Comparison of ENCODE assay signal across 25 cellular contexts in the genomic region with DNA sequence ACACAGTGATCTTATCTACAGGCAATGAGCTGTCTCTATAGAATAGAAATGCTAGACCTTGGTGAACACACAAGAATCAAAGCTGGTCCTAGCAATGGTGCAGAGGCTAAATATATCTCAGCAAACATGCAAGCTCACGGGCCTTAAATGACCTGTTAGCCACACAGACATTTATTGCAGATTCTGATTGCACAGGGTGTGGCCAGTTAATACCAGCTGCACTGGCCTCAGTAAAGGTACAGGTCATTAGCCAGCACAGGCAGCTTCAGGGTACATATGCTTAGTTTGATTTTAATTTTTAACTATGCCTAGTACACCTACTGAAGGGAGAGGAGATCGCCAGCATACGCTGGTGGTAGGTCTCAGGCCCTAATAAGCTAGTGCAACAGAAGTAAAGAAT.
DNase-seq lines count a peak whose midpoint lies in the region; ATAC-seq, FAIRE-seq and TF ChIP-seq lines count a peak whose summit lies in the region.
"Had no signal": no experiment of that assay in that cellular context is flagged by ENCODE, and none has a peak within 500 bp of the region (broad histone marks: within the 10 kb centered on the region; RNA-seq: fewer than 3 reads in every experiment).

No MANE protein-coding gene starts in this region.

- POLR2A ChIA-PET in RWPE1 (lab: Yijun Ruan, JAX; ENCODE audit: low non-redundant PET): no interaction called here

- CTCF ChIA-PET in RWPE1 (lab: Yijun Ruan, JAX): interaction anchor here (0.6 kb wide), 2 partner anchors 19 to 1151 kb away, joined by 3 read pairs; no protein-coding TSS in a partner anchor

- H3K4me3 Mint-ChIP-seq in stimulated activated memory B cell treated with anti-CD40 and anti-IgM and Interleukin-4, amounts not matched to agents 10 μg/mL and 1 μg/mL and 100 μg/mL, for 72 hours: no peak overlapping the region
- H3K4me3 Mint-ChIP-seq: B cell had no signal

- H3K27ac ChIP-seq in RWPE1: no peak overlapping the region
- H3K27ac ChIP-seq: HL-60, Peyer's patch had no signal

- TF ChIP-seq CTCF in RWPE1 (conservative IDR thresholded peaks at IDR 0.05; ENCODE audit: low read depth): no peak

- no peak overlapping the region for H3K27ac Mint-ChIP-seq in stimulated activated memory B cell treated with anti-CD40 and anti-IgM and Interleukin-4, amounts not matched to agents 10 μg/mL and 1 μg/mL and 100 μg/mL, for 72 hours
- H3K27ac Mint-ChIP-seq: B cell had no signal

- no peaks in the 10 kb centered on the region for H3K27me3 Mint-ChIP-seq in stimulated activated memory B cell treated with anti-CD40 and anti-IgM and Interleukin-4, amounts not matched to agents 10 μg/mL and 1 μg/mL and 100 μg/mL, for 72 hours
- H3K27me3 Mint-ChIP-seq: B cell had no signal

- peaks cover 3% of the 10 kb centered on the region for H3K9me3 Mint-ChIP-seq in stimulated activated memory B cell treated with anti-CD40 and anti-IgM and Interleukin-4, amounts not matched to agents 10 μg/mL and 1 μg/mL and 100 μg/mL, for 72 hours

- peak; percentile 36 for ATAC-seq in stimulated activated memory B cell treated with anti-CD40 and anti-IgM and Interleukin-4, amounts not matched to agents 10 μg/mL and 1 μg/mL and 100 μg/mL, for 72 hours
- ATAC-seq: Right ventricle myocardium inferior had no signal

- peak; percentile 91 for FAIRE-seq in islet of Langerhans (lab: Jason Lieb, UNC)
- FAIRE-seq: GM12892, GM18507, HTR-8/SVneo had no signal

- no peaks in the 10 kb centered on the region for H3K4me1 Mint-ChIP-seq in stimulated activated memory B cell treated with anti-CD40 and anti-IgM and Interleukin-4, amounts not matched to agents 10 μg/mL and 1 μg/mL and 100 μg/mL, for 72 hours
- H3K4me1 Mint-ChIP-seq: B cell had no signal

- DNase-seq in NCI-H1417 (lab: John Stamatoyannopoulos, UW) (peak in 2 of 3 experiments; percentile 11 to 44), NCI-H1417 treated with DMSO at 0.1 percent for 48 hours (lab: John Stamatoyannopoulos, UW) (no peak), NCI-H146 treated with DMSO at 0.1 percent for 48 hours (lab: John Stamatoyannopoulos, UW; ENCODE audit: unreplicated experiment) (peak; percentile 91), NK-92 (lab: John Stamatoyannopoulos, UW; ENCODE audit: unreplicated experiment) (no peak), RWPE1 (ENCODE audit: low spot score) (no peak)
- no peak for DNase-seq in activated T-cell treated with anti-CD3 and anti-CD28 coated beads, Interleukin-2, amount 50 U/mL, for 48 hours
- DNase-seq: COR-L47, DMS79, H7, MM.1S, NCI-H1092, NCI-H187, NCI-H2107, NCI-H2227 treated with DMSO at 0.1 percent for 48 hours, NCI-H510A treated with DMSO at 0.1 percent for 48 hours, Peyer's patch, T-helper 1 cell had no signal

- no peaks in the 10 kb centered on the region for H3K36me3 Mint-ChIP-seq in stimulated activated memory B cell treated with anti-CD40 and anti-IgM and Interleukin-4, amounts not matched to agents 10 μg/mL and 1 μg/mL and 100 μg/mL, for 72 hours

Comparison
In these comparisons a context has a peak if more than half of its experiments do, and no peak if none do; other contexts are left out.
1. DNase-seq: peak in NCI-H1417 (2 of 3) and NCI-H146 treated with DMSO at 0.1 percent for 48 hours (single experiment); none in NCI-H1417 treated with DMSO at 0.1 percent for 48 hours (single experiment), NK-92 (single experiment), activated T-cell treated with anti-CD3 and anti-CD28 coated beads, Interleukin-2, amount 50 U/mL, for 48 hours (0 of 2) and RWPE1 (single experiment).